11 cellular contexts compared by ENCODE assay signal in the genomic region with DNA sequence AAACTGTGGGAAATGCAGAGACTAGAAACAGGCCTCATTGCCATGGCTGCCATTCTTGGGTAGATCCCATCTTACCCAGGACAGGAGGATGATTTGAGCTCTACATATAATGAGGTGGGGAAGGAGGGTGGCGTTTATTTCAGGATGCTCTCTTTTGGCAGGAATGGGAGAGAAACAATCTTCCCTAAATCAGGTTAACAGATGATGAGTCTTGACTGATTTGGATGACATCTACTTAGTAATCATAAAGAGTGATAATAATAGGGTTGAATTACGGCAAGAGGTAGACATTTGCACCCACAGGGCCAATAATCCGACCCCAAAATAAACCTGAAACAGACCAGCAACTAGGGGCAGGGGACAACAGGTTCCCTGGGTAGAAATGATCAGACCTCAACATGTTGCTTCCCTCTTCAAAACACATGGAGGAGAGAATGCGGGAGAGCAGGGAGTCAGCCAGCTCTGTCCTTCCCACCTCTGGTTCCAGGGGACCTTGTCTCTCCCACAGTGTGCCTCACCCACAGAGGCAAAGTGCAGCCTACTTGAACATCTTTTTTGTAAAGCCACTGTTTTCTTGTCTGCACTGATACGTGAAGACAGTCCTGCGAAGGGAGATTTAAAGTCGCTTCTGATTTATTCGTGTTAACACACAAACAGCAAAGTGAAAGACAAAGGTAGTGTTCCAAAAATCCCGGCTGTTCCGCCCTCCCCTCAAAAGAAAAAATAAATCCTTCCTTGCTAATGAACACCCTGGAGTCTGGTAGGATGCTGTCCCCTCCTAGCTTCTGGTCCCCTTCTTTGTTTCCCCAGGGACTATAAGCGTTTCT. TPM values are rescaled to one million over a fixed set of nuclear protein-coding genes. Genes with fewer than 3 reads are reported as not detected.
DNase-seq lines count a peak whose midpoint lies in the region; ATAC-seq and TF ChIP-seq lines count a peak whose summit lies in the region.
"Had no signal": no experiment of that assay in that cellular context is flagged by ENCODE, and none has a peak within 500 bp of the region (broad histone marks: within the 10 kb centered on the region; RNA-seq: fewer than 3 reads in every experiment).

No MANE protein-coding gene starts in this region.

- peak overlapping the region; percentile 41 for H3K4me3 Mint-ChIP-seq in chondrocyte (ENCODE audit: unreplicated experiment)
- H3K4me3 Mint-ChIP-seq in naive thymus-derived CD4-positive, alpha-beta T cell, result peak overlapping the region; percentile 36 to 85 (median 78)

- peaks cover 42% of the 10 kb centered on the region for H3K27me3 Mint-ChIP-seq in chondrocyte (ENCODE audit: low read depth)
- H3K27me3 Mint-ChIP-seq in naive thymus-derived CD4-positive, alpha-beta T cell, result peaks cover 37 to 48% (median 45%) of the 10 kb centered on the region in 5 donors

- peak overlapping the region; percentile 67 for H3K4me3 ChIP-seq in left ventricle myocardium inferior
- H3K4me3 ChIP-seq in naive thymus-derived CD4-positive, alpha-beta T cell (ENCODE audit: low read length), result no peak overlapping the region
- peak overlapping the region; percentile 57 to 75 for H3K4me3 ChIP-seq in aorta (ENCODE audit: low read length in 2 of 2)

- H3K36me3 Mint-ChIP-seq in chondrocyte (ENCODE audit: low read depth), result no peaks in the 10 kb centered on the region
- peaks cover 0 to 8% (median 2%) of the 10 kb centered on the region in 5 donors for H3K36me3 Mint-ChIP-seq in naive thymus-derived CD4-positive, alpha-beta T cell

- H3K36me3 ChIP-seq in left ventricle myocardium inferior (no peaks in the 10 kb centered on the region), aorta (ENCODE audit: control insufficient read depth in 1 of 2, insufficient read depth in 2 of 2, low read length in 1 of 2) (no peaks in the 10 kb centered on the region)
- no peaks in the 10 kb centered on the region for H3K36me3 ChIP-seq in naive thymus-derived CD4-positive, alpha-beta T cell (ENCODE audit: control insufficient read depth in 2 of 3, insufficient read depth in 3 of 3, low read length in 3 of 3)
- H3K36me3 ChIP-seq: colonic mucosa had no signal

- TF ChIP-seq CTCF in left ventricle myocardium inferior (IDR thresholded peaks at IDR 0.05; ENCODE audit: borderline replicate concordance) (no peak), chondrocyte (IDR thresholded peaks at IDR 0.05) (no peak)

- peaks cover 20% of the 10 kb centered on the region for H3K4me1 Mint-ChIP-seq in chondrocyte (ENCODE audit: low read depth)
- peaks cover 16 to 40% (median 28%) of the 10 kb centered on the region in 7 donors for H3K4me1 Mint-ChIP-seq in naive thymus-derived CD4-positive, alpha-beta T cell

- CTCF ChIA-PET in naive thymus-derived CD4-positive, alpha-beta T cell (lab: Charles Lee), result interaction anchor here (0.6 kb wide), 1 partner anchor 124 kb away, joined by 6 read pairs; no protein-coding TSS in a partner anchor

- intact Hi-C loops in left ventricle myocardium inferior (cut with micrococcal nuclease), result no loop called here
- intact Hi-C loops in cardiac septum (cut with DNase I), result no loop called here
- intact Hi-C loops in naive thymus-derived CD4-positive, alpha-beta T cell (cut with micrococcal nuclease), result loop anchor here in 1 of 2 donors (2.0 kb wide), 1 partner anchor 77 kb away; no protein-coding TSS in a partner anchor
- intact Hi-C loops in aorta (cut with DNase I), result no loop called here

- H3K27ac ChIP-seq in left ventricle myocardium inferior (replicated peaks), result no peak overlapping the region
- H3K27ac ChIP-seq in naive thymus-derived CD4-positive, alpha-beta T cell (ENCODE audit: low read depth, low read length), result no peak overlapping the region
- no peak overlapping the region for H3K27ac ChIP-seq in aorta (ENCODE audit: low read depth in 1 of 2, low read length in 2 of 2)
- H3K27ac ChIP-seq: colonic mucosa had no signal

- no peaks in the 10 kb centered on the region for H3K9me3 ChIP-seq in left ventricle myocardium inferior (replicated peaks)
- H3K9me3 ChIP-seq in naive thymus-derived CD4-positive, alpha-beta T cell (ENCODE audit: control insufficient read depth in 2 of 3, low read length in 3 of 3), result no peaks in the 10 kb centered on the region
- H3K9me3 ChIP-seq in aorta (ENCODE audit: control insufficient read depth, low read length), result no peaks in the 10 kb centered on the region
- H3K9me3 ChIP-seq: colonic mucosa had no signal

- no peak for ATAC-seq in naive thymus-derived CD4-positive, alpha-beta T cell
- no peak for ATAC-seq in aorta (ENCODE audit: low FRiP score)
- no peak for ATAC-seq in HG02759 (IDR thresholded peaks at IDR 0.05; ENCODE audit: unreplicated experiment)

- peaks cover 33% of the 10 kb centered on the region for H3K4me1 ChIP-seq in left ventricle myocardium inferior
- no peaks in the 10 kb centered on the region for H3K4me1 ChIP-seq in naive thymus-derived CD4-positive, alpha-beta T cell (ENCODE audit: control insufficient read depth in 2 of 2, insufficient read depth in 2 of 2, low read length in 2 of 2)
- no peaks in the 10 kb centered on the region for H3K4me1 ChIP-seq in aorta (ENCODE audit: control insufficient read depth in 1 of 2, insufficient read depth in 2 of 2, low read length in 2 of 2)
- H3K4me1 ChIP-seq: colonic mucosa had no signal

- no peak for DNase-seq in left ventricle myocardium inferior
- no peak for DNase-seq in cardiac septum (ENCODE audit: low spot score)
- no peak for DNase-seq in chondrocyte (ENCODE audit: low spot score)
- no peak for DNase-seq in naive thymus-derived CD4-positive, alpha-beta T cell
- DNase-seq in aorta, result no peak
- no peak for DNase-seq in central memory CD4-positive, alpha-beta T cell
- DNase-seq in mesenteric fat pad (ENCODE audit: low spot score), result no peak
- DNase-seq: colonic mucosa; NCI-H345; stimulated activated naive CD4-positive, alpha-beta T cell treated with Interleukin-2 at 50 U/mL for 16 hours had no signal

- no peaks in the 10 kb centered on the region for H3K9me3 Mint-ChIP-seq in chondrocyte (ENCODE audit: low read depth)
- peaks cover 0 to 13% (median 4%) of the 10 kb centered on the region in 11 donors for H3K9me3 Mint-ChIP-seq in naive thymus-derived CD4-positive, alpha-beta T cell

- no peak overlapping the region for H3K27ac Mint-ChIP-seq in chondrocyte (ENCODE audit: unreplicated experiment)
- H3K27ac Mint-ChIP-seq in naive thymus-derived CD4-positive, alpha-beta T cell, result peak overlapping the region in 2 of 9 donors; percentile 50 to 54

- H3K27me3 ChIP-seq in left ventricle myocardium inferior (ENCODE audit: low read depth), result peaks cover 67% of the 10 kb centered on the region
- H3K27me3 ChIP-seq in naive thymus-derived CD4-positive, alpha-beta T cell (ENCODE audit: control insufficient read depth in 2 of 2, insufficient read depth in 2 of 2, low read length in 2 of 2), result peaks cover 0 to 8% of the 10 kb centered on the region in 2 donors
- peaks cover 0 to 4% of the 10 kb centered on the region in 2 donors for H3K27me3 ChIP-seq in aorta (ENCODE audit: control insufficient read depth in 1 of 2, insufficient read depth in 2 of 2, low read length in 1 of 2)

- 27 to 33% methylated on average over 11 of the region's 11 CpGs for WGBS in aorta, 2 donors

- POLR2A ChIA-PET in naive thymus-derived CD4-positive, alpha-beta T cell (lab: Charles Lee), result no interaction called here

RNA-seq across cellular contexts. Expression of gene FOXQ1, which starts 3.9 kb away (rescaled TPM):
- total RNA-seq in left ventricle myocardium inferior, result not detected
- not detected for total RNA-seq in cardiac septum
- total RNA-seq in chondrocyte, result 0.15 TPM in 1 of 3 replicates, not detected in the others
- not detected for total RNA-seq in naive thymus-derived CD4-positive, alpha-beta T cell
- polyA plus RNA-seq in naive thymus-derived CD4-positive, alpha-beta T cell, result not detected
- not detected for total RNA-seq in aorta
- under 1 TPM in 1 of 2 donors, not detected in 1; 0.05 TPM for polyA plus RNA-seq in aorta
- total RNA-seq in mesenteric fat pad, result not detected
